8 cellular contexts compared by ENCODE assay signal in genomic region chr2:176268976-176269318, GRCh38. TPM values are rescaled to one million over a fixed set of nuclear protein-coding genes. Genes with fewer than 3 reads are reported as not detected.
A peak's percentile ranks its signal among the peaks of the same experiment; 100 is the strongest.
DNase-seq lines count a peak whose midpoint lies in the region; ATAC-seq, FAIRE-seq and TF ChIP-seq lines count a peak whose summit lies in the region.

No MANE protein-coding gene starts in this region.

- peak overlapping the region; percentile 94 for H3K27ac ChIP-seq in cardiac muscle cell
- H3K27ac ChIP-seq in SJSA1 = no peak overlapping the region
- peak overlapping the region in 3 of 4 donors; percentile 79 to 90 (median 89) for H3K27ac ChIP-seq in gastroesophageal sphincter

- H3K36me3 ChIP-seq in cardiac muscle cell = no peaks in the 10 kb centered on the region
- no peaks in the 10 kb centered on the region for H3K36me3 ChIP-seq in SJSA1
- no peaks in the 10 kb centered on the region for H3K36me3 ChIP-seq in gastroesophageal sphincter

- no peaks in the 10 kb centered on the region for H3K9me3 Mint-ChIP-seq in stimulated activated memory B cell treated with anti-CD40 and anti-IgM and Interleukin-4, amounts not matched to agents 10 μg/mL and 1 μg/mL and 100 μg/mL, for 72 hours

- FAIRE-seq in RCC 7860 (lab: Jason Lieb, UNC) = no peak

- ATAC-seq in left cardiac atrium (no peak), gastroesophageal sphincter (peak; percentile 8)
- ATAC-seq in stimulated activated memory B cell treated with anti-CD40 and anti-IgM and Interleukin-4, amounts not matched to agents 10 μg/mL and 1 μg/mL and 100 μg/mL, for 72 hours = no peak

- H3K27me3 ChIP-seq in cardiac muscle cell (no peaks in the 10 kb centered on the region), SJSA1 (replicated peaks) (no peaks in the 10 kb centered on the region), gastroesophageal sphincter (peaks cover 10% of the 10 kb centered on the region)

- peak overlapping the region; percentile 96 for H3K27ac Mint-ChIP-seq in stimulated activated memory B cell treated with anti-CD40 and anti-IgM and Interleukin-4, amounts not matched to agents 10 μg/mL and 1 μg/mL and 100 μg/mL, for 72 hours

- no peaks in the 10 kb centered on the region for H3K27me3 Mint-ChIP-seq in stimulated activated memory B cell treated with anti-CD40 and anti-IgM and Interleukin-4, amounts not matched to agents 10 μg/mL and 1 μg/mL and 100 μg/mL, for 72 hours

- TF ChIP-seq CTCF in cardiac muscle cell (IDR thresholded peaks at IDR 0.05; ENCODE audit: low read depth, low read length) (no peak), gastroesophageal sphincter (IDR thresholded peaks at IDR 0.05) (no peak)

- H3K36me3 Mint-ChIP-seq in stimulated activated memory B cell treated with anti-CD40 and anti-IgM and Interleukin-4, amounts not matched to agents 10 μg/mL and 1 μg/mL and 100 μg/mL, for 72 hours = peaks cover 5% of the 10 kb centered on the region

- H3K4me1 Mint-ChIP-seq in stimulated activated memory B cell treated with anti-CD40 and anti-IgM and Interleukin-4, amounts not matched to agents 10 μg/mL and 1 μg/mL and 100 μg/mL, for 72 hours = peaks cover 18% of the 10 kb centered on the region

- no peak for TF ChIP-seq POLR2A in gastroesophageal sphincter (IDR thresholded peaks at IDR 0.05)

- 23 to 25% methylated on average over 7 of the region's 10 CpGs for WGBS in gastroesophageal sphincter (ENCODE audit: low coverage in 1 of 2), 2 donors

- no peak for DNase-seq in cardiac muscle cell (ENCODE audit: low read depth in 1 of 2, low spot score in 1 of 2)
- DNase-seq in left cardiac atrium = no peak
- DNase-seq in SJSA1 (ENCODE audit: low read depth in 1 of 2, low spot score in 2 of 2) = no peak
- no peak for DNase-seq in activated gamma-delta T cell (lab: John Stamatoyannopoulos, UW)
- no peak for DNase-seq in activated CD8-positive, alpha-beta memory T cell treated with anti-CD3 and anti-CD28 coated beads, Interleukin-2, amount 50 U/mL, for 4 hours
- no peak for DNase-seq in RCC 7860 (ENCODE audit: low spot score)

- intact Hi-C loops in left cardiac atrium (cut with DNase I) = no loop called here

- H3K4me3 ChIP-seq in cardiac muscle cell (peak overlapping the region; percentile 58), SJSA1 (peak overlapping the region; percentile 82), gastroesophageal sphincter (peak overlapping the region; percentile 37 to 89)

- TF ChIP-seq EP300 in gastroesophageal sphincter (IDR thresholded peaks at IDR 0.05) = no peak

- peaks cover 7% of the 10 kb centered on the region for H3K4me1 ChIP-seq in cardiac muscle cell (ENCODE audit: low read depth)
- no peaks in the 10 kb centered on the region for H3K4me1 ChIP-seq in SJSA1 (replicated peaks)
- H3K4me1 ChIP-seq in gastroesophageal sphincter = peaks cover 0 to 33% (median 0%) of the 10 kb centered on the region in 3 donors

- H3K9me3 ChIP-seq in cardiac muscle cell (ENCODE audit: low read depth) (no peaks in the 10 kb centered on the region), SJSA1 (replicated peaks) (no peaks in the 10 kb centered on the region), gastroesophageal sphincter (no peaks in the 10 kb centered on the region)

- H3K4me3 Mint-ChIP-seq in stimulated activated memory B cell treated with anti-CD40 and anti-IgM and Interleukin-4, amounts not matched to agents 10 μg/mL and 1 μg/mL and 100 μg/mL, for 72 hours = peak overlapping the region; percentile 99

RNA-seq across cellular contexts. Expression of gene MTX2, which starts 0.3 kb away (rescaled TPM):
- total RNA-seq in cardiac muscle cell (50.9 and 60.7 TPM in 2 replicates), left cardiac atrium (10 to 100 TPM; 37.1 to 41.9 TPM), gastroesophageal sphincter (10 to 100 TPM; 21.3 to 41.1 (median 29.4) TPM)
- 107 and 124 TPM in 2 replicates for polyA plus RNA-seq in cardiac muscle cell
- total RNA-seq in SJSA1 (2014; rRNA removed; shearing (Covaris generic)) = 34.1 and 34.3 TPM in 2 replicates
